Comparison of ENCODE assay signal across 19 cellular contexts in genomic region chr9:127211983-127212382, GRCh38. TPM values are rescaled to one million over a fixed set of nuclear protein-coding genes. Genes with fewer than 3 reads are reported as not detected.
DNase-seq lines count a peak whose midpoint lies in the region; ATAC-seq, FAIRE-seq and TF ChIP-seq lines count a peak whose summit lies in the region.
"Had no signal": no experiment of that assay in that cellular context is flagged by ENCODE, and none has a peak within 500 bp of the region (broad histone marks: within the 10 kb centered on the region; RNA-seq: fewer than 3 reads in every experiment).

No MANE protein-coding gene starts in this region.

- TF ChIP-seq POLR2A in transverse colon (IDR thresholded peaks at IDR 0.05), result no peak

- DNase-seq in activated effector memory CD4-positive, alpha-beta T cell treated with anti-CD3 and anti-CD28 coated beads, Interleukin-2, amount 50 U/mL, for 16 hours, result peak; percentile 38
- no peak for DNase-seq in activated effector memory CD4-positive, alpha-beta T cell treated with Interleukin-2 at 50 U/mL for 16 hours
- DNase-seq in T-helper 17 cell (no peak), kidney (peak; percentile 51), D721Med (ENCODE audit: insufficient read length, low spot score) (no peak), transverse colon (no peak)
- DNase-seq: 8988T; C1 segment of cervical spinal cord; CD4-positive, CD25-positive, alpha-beta regulatory T cell; CD8-positive, alpha-beta memory T cell; COR-L47; GDM1; HFFc6; IMR-90 had no signal

- ATAC-seq in T-helper 17 cell (no peak), HG03139 (IDR thresholded peaks at IDR 0.05; ENCODE audit: unreplicated experiment) (no peak)

- H3K4me3 Mint-ChIP-seq in T-helper 17 cell, result no peak overlapping the region
- H3K4me3 Mint-ChIP-seq: CD4-positive, CD25-positive, alpha-beta regulatory T cell; CD8-positive, alpha-beta memory T cell; GM23338; HFFc6 had no signal

- H3K9ac ChIP-seq in kidney (ENCODE audit: low read length in 2 of 2), result no peak overlapping the region

- WGBS in transverse colon (ENCODE audit: low coverage in 1 of 2), 2 donors, result 91% methylated on average over 10 of the region's 11 CpGs; no CpG with 5 or more reads in 1 of the 2 donors

- H3K36me3 ChIP-seq in kidney (ENCODE audit: control insufficient read depth in 1 of 2, insufficient read depth in 2 of 2, low read length in 2 of 2), result no peaks in the 10 kb centered on the region
- H3K36me3 ChIP-seq in transverse colon, result no peaks in the 10 kb centered on the region

- H3K4me1 ChIP-seq in kidney (ENCODE audit: control insufficient read depth in 1 of 2, insufficient read depth in 1 of 2, low read depth in 1 of 2, low read length in 2 of 2) (no peaks in the 10 kb centered on the region), transverse colon (no peaks in the 10 kb centered on the region)

- no peak for TF ChIP-seq EP300 in transverse colon (IDR thresholded peaks at IDR 0.05; ENCODE audit: low read depth)

- peaks cover 10% of the 10 kb centered on the region for H3K4me1 Mint-ChIP-seq in T-helper 17 cell

- H3K27ac Mint-ChIP-seq in T-helper 17 cell, result peak overlapping the region; percentile 78
- H3K27ac Mint-ChIP-seq: CD8-positive, alpha-beta memory T cell; GM23338; HFFc6 had no signal

- TF ChIP-seq CTCF in kidney (IDR thresholded peaks at IDR 0.05; ENCODE audit: borderline replicate concordance, extremely low read depth, insufficient read depth), result no peak
- TF ChIP-seq CTCF in D721Med (IDR thresholded peaks at IDR 0.05; ENCODE audit: insufficient read depth, missing control alignments), result no peak
- no peak for TF ChIP-seq CTCF in transverse colon (IDR thresholded peaks at IDR 0.05)

- H3K27ac ChIP-seq in kidney (ENCODE audit: low read depth in 2 of 2, low read length in 2 of 2) (no peak overlapping the region), transverse colon (no peak overlapping the region)

- no peak for FAIRE-seq in kidney (lab: Jason Lieb, UNC)
- FAIRE-seq in D721Med (lab: Jason Lieb, UNC), result no peak
- FAIRE-seq: GM12892, GM18507, HTR-8/SVneo had no signal

- H3K9me3 ChIP-seq in T-helper 17 cell (ENCODE audit: control insufficient read depth, low read length, poor library complexity, severe bottlenecking) (no peaks in the 10 kb centered on the region), kidney (ENCODE audit: control insufficient read depth in 1 of 2, low read length in 2 of 2) (no peaks in the 10 kb centered on the region), transverse colon (no peaks in the 10 kb centered on the region)

- peaks cover under 1% of the 10 kb centered on the region for H3K36me3 Mint-ChIP-seq in T-helper 17 cell (ENCODE audit: low read depth)
- H3K36me3 Mint-ChIP-seq: CD8-positive, alpha-beta memory T cell had no signal

- peaks cover 6% of the 10 kb centered on the region for H3K27me3 Mint-ChIP-seq in T-helper 17 cell

- H3K27me3 ChIP-seq in transverse colon, result no peaks in the 10 kb centered on the region

- intact Hi-C loops in kidney (cut with DNase I) (no loop called here), transverse colon (cut with DNase I; ENCODE audit: low total_unique reads) (loop anchor here (10.0 kb wide), 1 partner anchor 183 kb away; the partner anchor contains the start of gene SLC2A8)

- no peak overlapping the region for H3K4me3 ChIP-seq in kidney (ENCODE audit: low read length in 2 of 2)
- no peak overlapping the region for H3K4me3 ChIP-seq in transverse colon
- H3K4me3 ChIP-seq: GM23338 had no signal

- in situ Hi-C loops in transverse colon (cut with MboI; ENCODE audit: low pct_ligation_motif_present in 1 of 4, low pct_unique_long_range_greater_than_20kb in 1 of 4, low sequenced_read_pairs in 3 of 4), result no loop called here

RNA-seq across cellular contexts. Expression of gene GARNL3, which starts 52.6 kb away (rescaled TPM):
- total RNA-seq in T-helper 17 cell, result 1 to 10 TPM; 2.0 to 2.5 TPM
- 10.2 TPM for total RNA-seq in kidney
- 2.6 TPM for polyA plus RNA-seq in kidney (ENCODE audit: insufficient read depth, low read depth, low replicate concordance)
- total RNA-seq in transverse colon, result 10 to 100 TPM in 3 of 4 donors, 1 to 10 TPM in 1; 6.0 to 19.5 (median 11.8) TPM

Comparison
In these comparisons a context has a peak if more than half of its experiments do, and no peak if none do; other contexts are left out.
1. DNase-seq: peak in activated effector memory CD4-positive, alpha-beta T cell treated with anti-CD3 and anti-CD28 coated beads, Interleukin-2, amount 50 U/mL, for 16 hours (single experiment) and kidney (single experiment); none in activated effector memory CD4-positive, alpha-beta T cell treated with Interleukin-2 at 50 U/mL for 16 hours (single experiment), T-helper 17 cell (0 of 3), D721Med (single experiment) and transverse colon (single experiment).